Comparison of ENCODE assay signal across 20 cellular contexts in genomic region chr3:18217512-18218174, GRCh38.
DNase-seq lines count a peak whose midpoint lies in the region; ATAC-seq, FAIRE-seq and TF ChIP-seq lines count a peak whose summit lies in the region.
"Had no signal": no experiment of that assay in that cellular context is flagged by ENCODE, and none has a peak within 500 bp of the region (broad histone marks: within the 10 kb centered on the region; RNA-seq: fewer than 3 reads in every experiment).

No MANE protein-coding gene starts in this region.

- no peaks in the 10 kb centered on the region for H3K27me3 ChIP-seq in GM12878 (replicated peaks in 1 of 2; ENCODE audit: control insufficient read depth in 2 of 2, insufficient read depth in 2 of 2, low read length in 1 of 2)
- H3K27me3 ChIP-seq: foreskin keratinocyte, right atrium auricular region, suprapubic skin had no signal

- no peaks in the 10 kb centered on the region for H3K79me2 ChIP-seq in GM12878 (ENCODE audit: control insufficient read depth, insufficient read depth, low read length)

- no peak overlapping the region for H3K9ac ChIP-seq in GM12878 (ENCODE audit: control insufficient read depth, insufficient read depth, low read length)

- no peak overlapping the region for H3K4me2 ChIP-seq in GM12878 (ENCODE audit: control insufficient read depth, insufficient read depth)
- H3K4me2 ChIP-seq: GM23338 had no signal

- peaks cover 1% of the 10 kb centered on the region for H3K4me1 Mint-ChIP-seq in activated CD4-positive, alpha-beta memory T cell treated with anti-CD3 and anti-CD28 coated beads, Interleukin-2, amount 10 ng/mL, durations not matched to agents 7 days and 5 days

- no peak overlapping the region for H2AFZ ChIP-seq in GM12878 (ENCODE audit: control insufficient read depth, low read depth, low read length)
- H2AFZ ChIP-seq: GM23338 had no signal

- peak; percentile 57 for ATAC-seq in GM18511 (IDR thresholded peaks at IDR 0.05; ENCODE audit: unreplicated experiment)
- ATAC-seq in GM21423 (IDR thresholded peaks at IDR 0.05; ENCODE audit: unreplicated experiment): peak; percentile 50
- peak; percentile 51 for ATAC-seq in HG03139 (IDR thresholded peaks at IDR 0.05; ENCODE audit: unreplicated experiment)
- ATAC-seq in GM12878: peak; percentile 53
- no peak for ATAC-seq in GM19035 (IDR thresholded peaks at IDR 0.05; ENCODE audit: unreplicated experiment)
- ATAC-seq: CD8-positive, alpha-beta T cell; foreskin keratinocyte had no signal

- CTCF ChIA-PET in GM12878 (lab: Yijun Ruan, JAX): no interaction called here
- CTCF ChIA-PET in activated CD4-positive, alpha-beta memory T cell treated with anti-CD3 and anti-CD28 coated beads, Interleukin-2, amount 10 ng/mL, durations not matched to agents 7 days and 5 days (lab: Charles Lee): no interaction called here

- H3K27ac ChIP-seq in GM12878 (ENCODE audit: control insufficient read depth, insufficient read depth): no peak overlapping the region
- H3K27ac ChIP-seq: coronary artery, foreskin keratinocyte, right atrium auricular region, RWPE1, suprapubic skin had no signal

- in situ Hi-C loops in GM12878 (cut with MboI): no loop called here

- H3K9me3 ChIP-seq in GM12878 (replicated peaks; ENCODE audit: control insufficient read depth, insufficient read depth, low read length): no peaks in the 10 kb centered on the region
- H3K9me3 ChIP-seq: right atrium auricular region, suprapubic skin had no signal

- H3K27ac Mint-ChIP-seq in activated CD4-positive, alpha-beta memory T cell treated with anti-CD3 and anti-CD28 coated beads, Interleukin-2, amount 10 ng/mL, durations not matched to agents 7 days and 5 days: no peak overlapping the region
- H3K27ac Mint-ChIP-seq: CD8-positive, alpha-beta T cell; GM23338 had no signal

- RAD21 ChIA-PET in GM12878 (lab: Charles Lee; ENCODE audit: unreplicated experiment): interaction anchor here (0.9 kb wide), 1 partner anchor 90 kb away, joined by 3 read pairs; no protein-coding TSS in a partner anchor

- H3K4me3 ChIP-seq in GM12878: no peak overlapping the region
- H3K4me3 ChIP-seq: coronary artery, GM23338, right atrium auricular region, suprapubic skin had no signal

- FAIRE-seq in GM12878 (lab: Jason Lieb, UNC): no peak

- no TSS peak for BruUV-seq in GM12878 (replicated peaks; lab: Mats Ljungman, UMichigan)

- TF ChIP-seq CTCF in GM12878 (IDR thresholded peaks at IDR 0.05 in 2 of 3, conservative IDR thresholded peaks at IDR 0.05 in 1 of 3; ENCODE audit: control insufficient read depth in 2 of 3, extremely low read depth in 1 of 3, insufficient read depth in 1 of 3, low read depth in 3 of 3, low read length in 3 of 3): no peak

- TF ChIP-seq RAD21 in GM12878 (IDR thresholded peaks at IDR 0.05; ENCODE audit: insufficient read depth, low read depth, low read length): no peak

- no peaks in the 10 kb centered on the region for H3K36me3 Mint-ChIP-seq in activated CD4-positive, alpha-beta memory T cell treated with anti-CD3 and anti-CD28 coated beads, Interleukin-2, amount 10 ng/mL, durations not matched to agents 7 days and 5 days (ENCODE audit: low read depth)
- H3K36me3 Mint-ChIP-seq: CD8-positive, alpha-beta T cell had no signal

- no peaks in the 10 kb centered on the region for H3K36me3 ChIP-seq in GM12878 (ENCODE audit: control insufficient read depth in 2 of 2, insufficient read depth in 2 of 2, low read length in 1 of 2)
- H3K36me3 ChIP-seq: right atrium auricular region, suprapubic skin had no signal

- DNase-seq in GM12878 (ENCODE audit: low read depth, low spot score): no peak
- DNase-seq in activated CD4-positive, alpha-beta memory T cell treated with anti-CD3 and anti-CD28 coated beads, Interleukin-2, amount 10 ng/mL, durations not matched to agents 7 days and 5 days: no peak
- no peak for DNase-seq in NCI-H1105 (lab: John Stamatoyannopoulos, UW)
- DNase-seq in NCI-H69 (lab: John Stamatoyannopoulos, UW): no peak
- DNase-seq: activated CD8-positive, alpha-beta memory T cell treated with anti-CD3 and anti-CD28 coated beads for 24 hours; CD8-positive, alpha-beta T cell; DMS79 treated with DMSO at 0.1 percent for 48 hours; foreskin keratinocyte; NCI-H1930; NCI-H446; occipital lobe had no signal

- TF ChIP-seq EP300 in GM12878 (IDR thresholded peaks at IDR 0.05; ENCODE audit: borderline replicate concordance in 1 of 2, control insufficient read depth in 1 of 2, low read depth in 2 of 2, low read length in 2 of 2): no peak

- H4K20me1 ChIP-seq in GM12878 (ENCODE audit: control insufficient read depth, insufficient read depth): no peaks in the 10 kb centered on the region

- intact Hi-C loops in GM12878 (cut with micrococcal nuclease; ENCODE audit: unreplicated experiment): no loop called here

- SMC1A ChIA-PET in GM12878 (lab: Charles Lee; ENCODE audit: uncharacterized antibody, unreplicated experiment): no interaction called here

- WGBS in GM12878 (ENCODE audit: insufficient coverage, insufficient replicate concordance, low lambda C conversion rate, missing lambda C conversion rate): 29% methylated on average over 7 of the region's 7 CpGs

- H3K4me1 ChIP-seq in GM12878 (ENCODE audit: control insufficient read depth, insufficient read depth, low read length): no peaks in the 10 kb centered on the region
- H3K4me1 ChIP-seq: foreskin keratinocyte, right atrium auricular region, suprapubic skin had no signal

- H3K4me3 Mint-ChIP-seq in activated CD4-positive, alpha-beta memory T cell treated with anti-CD3 and anti-CD28 coated beads, Interleukin-2, amount 10 ng/mL, durations not matched to agents 7 days and 5 days: no peak overlapping the region
- H3K4me3 Mint-ChIP-seq: CD8-positive, alpha-beta T cell; GM23338 had no signal

- H3K9me3 Mint-ChIP-seq in activated CD4-positive, alpha-beta memory T cell treated with anti-CD3 and anti-CD28 coated beads, Interleukin-2, amount 10 ng/mL, durations not matched to agents 7 days and 5 days: no peaks in the 10 kb centered on the region
- H3K9me3 Mint-ChIP-seq: GM23338 had no signal

- TF ChIP-seq POLR2A in GM12878 (IDR thresholded peaks at IDR 0.05; ENCODE audit: low read depth, low read length): no peak

- H3K27me3 Mint-ChIP-seq in activated CD4-positive, alpha-beta memory T cell treated with anti-CD3 and anti-CD28 coated beads, Interleukin-2, amount 10 ng/mL, durations not matched to agents 7 days and 5 days: no peaks in the 10 kb centered on the region

- POLR2A ChIA-PET in GM12878 (lab: Charles Lee): no interaction called here
- POLR2A ChIA-PET in activated CD4-positive, alpha-beta memory T cell treated with anti-CD3 and anti-CD28 coated beads, Interleukin-2, amount 10 ng/mL, durations not matched to agents 7 days and 5 days (lab: Charles Lee): no interaction called here

TF ChIP-seq in GM12878, 131 proteins besides CTCF, POLR2A, EP300 and RAD21 (continues in another document):
- no peak for TF ChIP-seq PAX8 (IDR thresholded peaks at IDR 0.05)
- TF ChIP-seq ATF2 (IDR thresholded peaks at IDR 0.05; ENCODE audit: low read length): no peak
- no peak for TF ChIP-seq TBL1XR1 (IDR thresholded peaks at IDR 0.05; ENCODE audit: low read depth, low read length)
- no peak for TF ChIP-seq ZBTB40 (IDR thresholded peaks at IDR 0.05; ENCODE audit: borderline replicate concordance)
- no peak for TF ChIP-seq ZBED1 (IDR thresholded peaks at IDR 0.05; ENCODE audit: borderline replicate concordance)
- no peak for TF ChIP-seq ZSCAN29 (IDR thresholded peaks at IDR 0.05)
